ENCODE assay signal across 8 cellular contexts in genomic region chr14:92686763-92687427, GRCh38.
DNase-seq lines count a peak whose midpoint lies in the region; ATAC-seq and TF ChIP-seq lines count a peak whose summit lies in the region.

No MANE protein-coding gene starts in this region.

- peak; percentile 67 for ATAC-seq in GM21619 (IDR thresholded peaks at IDR 0.05; ENCODE audit: unreplicated experiment)
- ATAC-seq in activated B cell treated with CpG ODN at 0.5 μM for 24 hours (ENCODE audit: low read depth): peak; percentile 90
- no peak for ATAC-seq in GM18858 (IDR thresholded peaks at IDR 0.05; ENCODE audit: unreplicated experiment)

- intact Hi-C loops in activated B cell treated with CpG ODN at 0.5 μM for 24 hours (cut with micrococcal nuclease): loop anchor here (1.0 kb wide), 2 partner anchors 27 to 96 kb away; no protein-coding TSS in a partner anchor

- H3K36me3 Mint-ChIP-seq in activated B cell treated with CpG ODN at 0.5 μM for 24 hours (ENCODE audit: low read depth) (peaks cover 54% of the 10 kb centered on the region), chondrocyte (ENCODE audit: low read depth) (peaks cover 2% of the 10 kb centered on the region)

- H3K27ac Mint-ChIP-seq in activated B cell treated with CpG ODN at 0.5 μM for 24 hours (no peak overlapping the region), chondrocyte (ENCODE audit: unreplicated experiment) (no peak overlapping the region)

- no peaks in the 10 kb centered on the region for H3K9me3 Mint-ChIP-seq in activated B cell treated with CpG ODN at 0.5 μM for 24 hours
- H3K9me3 Mint-ChIP-seq in chondrocyte (ENCODE audit: low read depth): no peaks in the 10 kb centered on the region

- CTCF ChIA-PET in activated B cell treated with CpG ODN at 0.5 μM for 24 hours (lab: Charles Lee): interaction anchor here (0.8 to 3.1 kb wide), 23 partner anchors 8 to 581 kb away, joined by 3 to 24 read pairs (median 4); partner anchors contain the start of genes ATXN3 and CPSF2

- no peaks in the 10 kb centered on the region for H3K27me3 Mint-ChIP-seq in activated B cell treated with CpG ODN at 0.5 μM for 24 hours
- no peaks in the 10 kb centered on the region for H3K27me3 Mint-ChIP-seq in chondrocyte (ENCODE audit: low read depth)

- H3K4me1 Mint-ChIP-seq in activated B cell treated with CpG ODN at 0.5 μM for 24 hours (no peaks in the 10 kb centered on the region), chondrocyte (ENCODE audit: low read depth) (no peaks in the 10 kb centered on the region)

- no peak overlapping the region for H3K4me3 Mint-ChIP-seq in activated B cell treated with CpG ODN at 0.5 μM for 24 hours
- H3K4me3 Mint-ChIP-seq in chondrocyte (ENCODE audit: unreplicated experiment): peak overlapping the region; percentile 35

- TF ChIP-seq CTCF in activated B cell treated with CpG ODN at 0.5 μM for 24 hours (IDR thresholded peaks at IDR 0.05) (peak; percentile 89), chondrocyte (IDR thresholded peaks at IDR 0.05) (peak; percentile 95)

- POLR2A ChIA-PET in activated B cell treated with CpG ODN at 0.5 μM for 24 hours (lab: Charles Lee): interaction anchor here (0.6 to 1.9 kb wide), 6 partner anchors 17 to 567 kb away, joined by 3 to 7 read pairs (median 4); no protein-coding TSS in a partner anchor

- DNase-seq in CD1c-positive myeloid dendritic cell (ENCODE audit: extremely low spot score): peak; percentile 65
- peak; percentile 85 for DNase-seq in NCI-H1694 treated with DMSO at 0.1 percent for 48 hours (lab: John Stamatoyannopoulos, UW)
- DNase-seq in activated B cell treated with CpG ODN at 0.5 μM for 24 hours: peak; percentile 83
- peak; percentile 92 for DNase-seq in chondrocyte (ENCODE audit: low spot score)
- peak; percentile 74 for DNase-seq in kidney tubule cell (ENCODE audit: low spot score)
- DNase-seq in stimulated activated CD4-positive, alpha-beta T cell treated with anti-CD3 and anti-CD28 coated beads, Interleukin-1b, Interleukin-23, amount 100 ng/mL, for 4 hours (ENCODE audit: low read depth in 2 of 2): peak; percentile 61 to 75
